In the genomic region with DNA sequence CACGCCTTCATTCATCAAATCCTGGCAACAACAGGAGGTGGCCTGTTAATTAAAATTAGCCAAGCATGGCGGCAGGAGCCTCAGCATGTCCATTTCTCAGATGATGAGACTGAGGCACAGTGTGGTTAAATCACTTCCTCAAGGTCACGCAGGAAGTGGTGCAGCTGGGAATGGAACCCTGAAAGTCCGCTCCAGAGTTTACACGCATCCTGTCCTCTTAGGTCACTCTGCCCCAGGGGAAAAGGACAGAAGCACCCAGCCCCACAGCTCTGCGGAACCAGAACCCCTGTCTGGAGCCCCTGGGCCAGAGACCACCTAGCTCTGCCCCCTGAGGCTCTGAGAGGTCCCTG, we compare ENCODE assay signal across 8 cellular contexts.
DNase-seq lines count a peak whose midpoint lies in the region; ATAC-seq and TF ChIP-seq lines count a peak whose summit lies in the region.

No MANE protein-coding gene starts in this region.

- no peaks in the 10 kb centered on the region for H3K27me3 ChIP-seq in layer of hippocampus (ENCODE audit: control insufficient read depth, insufficient read depth, low read length)

- H3K27ac ChIP-seq in layer of hippocampus (ENCODE audit: low read depth, low read length): peak overlapping the region; percentile 48
- peak overlapping the region in 13 of 21 experiments; percentile 5 to 75 (median 31) for H3K27ac ChIP-seq in skin epidermis

- DNase-seq in GM20000 (ENCODE audit: low spot score) (peak; percentile 64), RPMI8226 (peak; percentile 63), NCI-H226 (no peak), HPDE6-E6E7 (ENCODE audit: extremely low spot score) (no peak), DMS79 treated with DMSO at 0.1 percent for 48 hours (lab: John Stamatoyannopoulos, UW) (no peak)

- TF ChIP-seq CTCF in GM20000 (IDR thresholded peaks at IDR 0.05; ENCODE audit: extremely low read depth, missing control alignments): no peak

- ATAC-seq in GM21381 (IDR thresholded peaks at IDR 0.05; ENCODE audit: unreplicated experiment): no peak

- H3K4me3 ChIP-seq in skin epidermis: no peak overlapping the region

Comparison
In these comparisons a context has a peak if more than half of its experiments do, and no peak if none do; other contexts are left out.
1. DNase-seq: peak in GM20000 (single experiment) and RPMI8226 (single experiment); none in NCI-H226 (single experiment), HPDE6-E6E7 (single experiment) and DMS79 treated with DMSO at 0.1 percent for 48 hours (single experiment).